In the genomic region with DNA sequence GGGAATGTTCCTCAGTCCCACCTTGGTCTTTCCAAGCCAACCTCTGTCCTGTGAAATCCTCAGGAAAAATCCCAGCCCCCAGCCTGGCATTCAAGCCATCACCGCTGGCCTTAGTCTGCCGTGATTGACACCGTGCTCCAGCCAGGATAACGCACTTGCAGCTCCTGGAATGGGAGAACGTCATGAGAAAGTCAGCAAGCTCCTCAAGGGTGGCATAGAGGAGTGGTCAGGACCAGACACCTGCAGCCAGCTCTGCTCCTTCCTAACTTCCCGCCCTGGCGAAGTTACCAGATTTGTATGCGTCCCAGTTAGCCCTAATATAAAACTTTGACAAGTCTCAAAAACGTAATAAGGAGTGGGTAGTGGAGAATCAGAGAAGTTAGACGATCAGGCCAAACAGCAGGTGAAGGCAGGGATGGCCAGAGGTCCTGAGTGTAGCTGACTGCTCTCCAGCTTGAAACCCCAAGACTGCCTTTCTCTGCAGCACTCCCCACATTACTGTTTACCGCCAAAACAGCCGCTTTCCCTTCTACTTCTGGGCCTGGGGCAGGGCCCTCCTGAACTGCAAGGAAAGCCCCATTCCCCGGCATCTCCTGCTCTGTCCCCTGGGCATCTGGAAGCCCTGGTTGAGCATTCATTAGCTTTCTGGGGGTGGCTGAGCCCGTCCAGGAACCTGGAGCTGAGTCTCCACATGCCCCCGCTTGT, we compare ENCODE assay signal across 8 cellular contexts. TPM values are rescaled to one million over a fixed set of nuclear protein-coding genes. Genes with fewer than 3 reads are reported as not detected.
DNase-seq lines count a peak whose midpoint lies in the region; ATAC-seq and TF ChIP-seq lines count a peak whose summit lies in the region.

No MANE protein-coding gene starts in this region.

- H3K36me3 ChIP-seq in right atrium auricular region (peaks cover 6% of the 10 kb centered on the region), spleen (no peaks in the 10 kb centered on the region)

- intact Hi-C loops in spleen (cut with DNase I; ENCODE audit: low total_unique reads): no loop called here

- TF ChIP-seq CTCF in right atrium auricular region (IDR thresholded peaks at IDR 0.05): no peak
- no peak for TF ChIP-seq CTCF in spleen (IDR thresholded peaks at IDR 0.05 in 8 of 11, conservative IDR thresholded peaks at IDR 0.05 in 3 of 11)

- H3K4me1 Mint-ChIP-seq in activated naive CD8-positive, alpha-beta T cell treated with anti-CD3 and anti-CD28 coated beads, Interleukin-2, amount 50 U/mL, for 24 hours: peaks cover 8% of the 10 kb centered on the region
- H3K4me1 Mint-ChIP-seq in stimulated activated effector memory CD8-positive, alpha-beta T cell treated with anti-CD3 and anti-CD28 coated beads, Interleukin-12 subunit alpha, Interleukin-12 subunit beta, amount 100 ng/mL, for 72 hours: peaks cover 5% of the 10 kb centered on the region

- no peak overlapping the region for H3K27ac Mint-ChIP-seq in activated naive CD8-positive, alpha-beta T cell treated with anti-CD3 and anti-CD28 coated beads, Interleukin-2, amount 50 U/mL, for 24 hours
- no peak overlapping the region for H3K27ac Mint-ChIP-seq in stimulated activated effector memory CD8-positive, alpha-beta T cell treated with anti-CD3 and anti-CD28 coated beads, Interleukin-12 subunit alpha, Interleukin-12 subunit beta, amount 100 ng/mL, for 72 hours

- no peak for ATAC-seq in activated naive CD8-positive, alpha-beta T cell treated with anti-CD3 and anti-CD28 coated beads, Interleukin-2, amount 50 U/mL, for 24 hours
- ATAC-seq in stimulated activated effector memory CD8-positive, alpha-beta T cell treated with anti-CD3 and anti-CD28 coated beads, Interleukin-12 subunit alpha, Interleukin-12 subunit beta, amount 100 ng/mL, for 72 hours: no peak

- H3K9me3 ChIP-seq in right atrium auricular region (no peaks in the 10 kb centered on the region), spleen (no peaks in the 10 kb centered on the region)

- 50 to 64% (median 51%) methylated on average over 15 of the region's 15 CpGs for WGBS in spleen, 5 donors

- H3K27ac ChIP-seq in right atrium auricular region (peak overlapping the region; percentile 60 to 94), spleen (no peak overlapping the region)

- peaks cover 72% of the 10 kb centered on the region for H3K27me3 Mint-ChIP-seq in activated naive CD8-positive, alpha-beta T cell treated with anti-CD3 and anti-CD28 coated beads, Interleukin-2, amount 50 U/mL, for 24 hours

- H3K4me1 ChIP-seq in right atrium auricular region (peaks cover 3 to 41% of the 10 kb centered on the region in 2 donors), spleen (peaks cover 0 to 25% (median 18%) of the 10 kb centered on the region in 6 donors)

- H3K9me3 Mint-ChIP-seq in activated naive CD8-positive, alpha-beta T cell treated with anti-CD3 and anti-CD28 coated beads, Interleukin-2, amount 50 U/mL, for 24 hours: no peaks in the 10 kb centered on the region
- H3K9me3 Mint-ChIP-seq in stimulated activated effector memory CD8-positive, alpha-beta T cell treated with anti-CD3 and anti-CD28 coated beads, Interleukin-12 subunit alpha, Interleukin-12 subunit beta, amount 100 ng/mL, for 72 hours: no peaks in the 10 kb centered on the region

- TF ChIP-seq POLR2A in spleen (IDR thresholded peaks at IDR 0.05): no peak

- DNase-seq in NCI-H2227 (lab: John Stamatoyannopoulos, UW; ENCODE audit: unreplicated experiment): peak; percentile 72
- no peak for DNase-seq in NCI-H2227 treated with DMSO at 0.1 percent for 48 hours (lab: John Stamatoyannopoulos, UW)
- no peak for DNase-seq in activated naive CD8-positive, alpha-beta T cell treated with anti-CD3 and anti-CD28 coated beads, Interleukin-2, amount 50 U/mL, for 24 hours
- no peak for DNase-seq in right atrium auricular region (ENCODE audit: low spot score)
- no peak for DNase-seq in stimulated activated effector memory CD8-positive, alpha-beta T cell treated with anti-CD3 and anti-CD28 coated beads, Interleukin-12 subunit alpha, Interleukin-12 subunit beta, amount 100 ng/mL, for 72 hours (ENCODE audit: low spot score in 2 of 2)
- DNase-seq in NAMALWA (ENCODE audit: low spot score): no peak
- no peak for DNase-seq in stimulated activated CD4-positive, alpha-beta T cell treated with anti-CD3 and anti-CD28 coated beads, Interleukin-4, amount 100 ng/mL, for 24 hours
- DNase-seq in spleen: no peak

- H3K4me3 Mint-ChIP-seq in activated naive CD8-positive, alpha-beta T cell treated with anti-CD3 and anti-CD28 coated beads, Interleukin-2, amount 50 U/mL, for 24 hours: peak overlapping the region; percentile 41
- peak overlapping the region; percentile 67 for H3K4me3 Mint-ChIP-seq in stimulated activated effector memory CD8-positive, alpha-beta T cell treated with anti-CD3 and anti-CD28 coated beads, Interleukin-12 subunit alpha, Interleukin-12 subunit beta, amount 100 ng/mL, for 72 hours

- H3K27me3 ChIP-seq in right atrium auricular region (no peaks in the 10 kb centered on the region), spleen (replicated peaks in 1 of 7) (peaks cover 2 to 77% (median 29%) of the 10 kb centered on the region in 7 donors)

- H3K36me3 Mint-ChIP-seq in activated naive CD8-positive, alpha-beta T cell treated with anti-CD3 and anti-CD28 coated beads, Interleukin-2, amount 50 U/mL, for 24 hours (ENCODE audit: low read depth): no peaks in the 10 kb centered on the region
- no peaks in the 10 kb centered on the region for H3K36me3 Mint-ChIP-seq in stimulated activated effector memory CD8-positive, alpha-beta T cell treated with anti-CD3 and anti-CD28 coated beads, Interleukin-12 subunit alpha, Interleukin-12 subunit beta, amount 100 ng/mL, for 72 hours

- H3K4me3 ChIP-seq in right atrium auricular region (peak overlapping the region; percentile 19 to 74), spleen (peak overlapping the region in 2 of 8 donors; percentile 40 to 72)

RNA-seq across cellular contexts. Expression of a gene that starts 1.3 kb away (rescaled TPM):
- total RNA-seq in right atrium auricular region (1,000 to 10,000 TPM; 2,934 to 5,316 TPM), spleen (100 to 1,000 TPM in 1 of 7 donors, 10 to 100 TPM in 6; 26.9 to 111 (median 53.2) TPM)
- polyA plus RNA-seq in spleen: 10 to 100 TPM in 2 of 3 donors, 1 to 10 TPM in 1; 8.6 to 14.2 (median 12.3) TPM

Comparison
In these comparisons a context has a peak if more than half of its experiments do, and no peak if none do; other contexts are left out.
1. H3K27ac ChIP-seq: peak in right atrium auricular region (2 of 2); none in spleen (0 of 8).
2. RNA of a gene that starts 1.3 kb away (total RNA-seq): 2,934 to 5,316 TPM in right atrium auricular region; 26.9 to 111 TPM in spleen; every median in the first group is over 10 times any median in the second.